ENCODE assay signal across 9 cellular contexts in the genomic region with DNA sequence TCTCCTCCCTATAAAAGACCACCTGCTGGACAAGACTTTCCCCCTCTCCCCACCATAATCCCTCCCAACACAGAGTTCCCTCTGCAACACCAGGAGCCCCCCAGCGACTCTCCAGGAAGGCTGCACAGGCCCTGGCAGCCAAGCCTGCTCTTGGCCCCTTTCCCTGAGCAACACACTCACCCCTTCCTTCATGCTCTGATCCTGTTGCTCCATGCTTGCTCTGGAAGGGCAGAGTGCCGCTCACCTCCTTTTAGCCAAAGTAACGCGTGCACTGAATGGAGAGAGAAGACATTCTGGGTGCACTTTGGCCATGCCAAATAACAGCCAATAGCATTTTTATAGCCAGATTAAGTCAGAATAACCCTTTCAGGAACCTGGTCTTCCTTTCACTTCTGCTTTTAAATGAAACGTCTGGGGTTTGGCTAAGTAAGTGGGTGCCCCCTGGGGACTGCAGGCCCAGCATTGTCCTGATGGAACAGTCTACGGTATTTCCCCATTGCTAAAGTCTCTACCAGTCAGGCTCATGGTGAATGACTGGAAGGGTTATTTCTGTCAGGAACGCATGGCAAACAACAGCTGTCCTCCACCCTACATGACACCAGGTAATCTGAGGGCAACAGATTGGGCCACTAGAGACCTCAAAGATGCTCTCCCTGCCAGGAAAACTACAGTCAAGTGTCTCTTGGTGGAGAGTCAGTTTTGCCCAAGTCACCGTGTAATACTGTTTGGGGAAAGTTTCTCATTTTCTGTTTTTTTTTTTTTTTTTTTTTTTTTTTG. TPM values are rescaled to one million over a fixed set of nuclear protein-coding genes. Genes with fewer than 3 reads are reported as not detected.
DNase-seq lines count a peak whose midpoint lies in the region; ATAC-seq and TF ChIP-seq lines count a peak whose summit lies in the region.
"Had no signal": no experiment of that assay in that cellular context is flagged by ENCODE, and none has a peak within 500 bp of the region (broad histone marks: within the 10 kb centered on the region; RNA-seq: fewer than 3 reads in every experiment).

A gene with protein sequence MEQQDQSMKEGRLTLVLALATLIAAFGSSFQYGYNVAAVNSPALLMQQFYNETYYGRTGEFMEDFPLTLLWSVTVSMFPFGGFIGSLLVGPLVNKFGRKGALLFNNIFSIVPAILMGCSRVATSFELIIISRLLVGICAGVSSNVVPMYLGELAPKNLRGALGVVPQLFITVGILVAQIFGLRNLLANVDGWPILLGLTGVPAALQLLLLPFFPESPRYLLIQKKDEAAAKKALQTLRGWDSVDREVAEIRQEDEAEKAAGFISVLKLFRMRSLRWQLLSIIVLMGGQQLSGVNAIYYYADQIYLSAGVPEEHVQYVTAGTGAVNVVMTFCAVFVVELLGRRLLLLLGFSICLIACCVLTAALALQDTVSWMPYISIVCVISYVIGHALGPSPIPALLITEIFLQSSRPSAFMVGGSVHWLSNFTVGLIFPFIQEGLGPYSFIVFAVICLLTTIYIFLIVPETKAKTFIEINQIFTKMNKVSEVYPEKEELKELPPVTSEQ (minus strand): TSS at position 312 of the 777 bp plus-strand sequence. CDS start 99 bp downstream, at position 213.

- H3K36me3 ChIP-seq in SU-DHL-6 (ENCODE audit: low read length) (no peaks in the 10 kb centered on the region), uterus (no peaks in the 10 kb centered on the region)

- intact Hi-C loops in uterus (cut with DNase I; ENCODE audit: low total_unique reads): no loop called here

- peak within 1 kb of the TSS; percentile 83 for H3K27ac ChIP-seq in SU-DHL-6 (ENCODE audit: low read depth, low read length)
- H3K27ac ChIP-seq in uterus: peak within 1 kb of the TSS; percentile 81 to 82

- no peak within 1 kb of the TSS for H2AFZ ChIP-seq in SU-DHL-6 (ENCODE audit: low read depth, low read length, severe bottlenecking)

- H3K4me2 ChIP-seq in SU-DHL-6 (ENCODE audit: low read depth, low read length, poor library complexity, severe bottlenecking): peak within 1 kb of the TSS; percentile 62

- peaks cover 0 to 6% of the 10 kb centered on the region in 2 donors for H3K4me1 ChIP-seq in uterus
- H3K4me1 ChIP-seq: body of pancreas had no signal

- no peak for TF ChIP-seq POLR2A in uterus (IDR thresholded peaks at IDR 0.05)

- no peaks in the 10 kb centered on the region for H4K20me1 ChIP-seq in SU-DHL-6 (ENCODE audit: low read depth, low read length)

- H3K9me3 ChIP-seq in SU-DHL-6 (ENCODE audit: insufficient read depth, low read length) (no peaks in the 10 kb centered on the region), uterus (no peaks in the 10 kb centered on the region)
- H3K9me3 ChIP-seq: body of pancreas had no signal

- H3K27me3 ChIP-seq in SU-DHL-6 (ENCODE audit: low read length) (no peaks in the 10 kb centered on the region), uterus (no peaks in the 10 kb centered on the region)
- H3K27me3 ChIP-seq: body of pancreas had no signal

- H3K9ac ChIP-seq in SU-DHL-6 (ENCODE audit: low read length): peak within 1 kb of the TSS; percentile 59

- H3F3A ChIP-seq in SU-DHL-6 (ENCODE audit: insufficient read depth): peaks cover 5% of the 10 kb centered on the region; the same call in 1 of the 2 replicates

- H3K79me2 ChIP-seq in SU-DHL-6 (ENCODE audit: insufficient read depth, low read length): peaks cover 12% of the 10 kb centered on the region; the same call in 1 of the 2 replicates

- H3K9me2 ChIP-seq in SU-DHL-6 (replicated peaks; ENCODE audit: insufficient read depth, low read length): no peaks in the 10 kb centered on the region

- ATAC-seq in GM19397 (IDR thresholded peaks at IDR 0.05; ENCODE audit: unreplicated experiment) (peak; percentile 74), HG03280 (IDR thresholded peaks at IDR 0.05; ENCODE audit: unreplicated experiment) (peak; percentile 84), left lobe of liver (peak; percentile 38)
- ATAC-seq: body of pancreas had no signal

- peak; percentile 89 for DNase-seq in DMS 273 (lab: John Stamatoyannopoulos, UW; ENCODE audit: unreplicated experiment)
- no peak for DNase-seq in left lobe of liver (ENCODE audit: low spot score)
- peak; percentile 42 to 55 for DNase-seq in uterus
- DNase-seq in DMS53 (lab: John Stamatoyannopoulos, UW): no peak
- DNase-seq in NCI-H2029 treated with DMSO at 0.1 percent for 48 hours (lab: John Stamatoyannopoulos, UW): no peak

- no peak for TF ChIP-seq CTCF in SU-DHL-6 (IDR thresholded peaks at IDR 0.05; ENCODE audit: insufficient read depth, low read length, poor library complexity, severe bottlenecking)
- no peak for TF ChIP-seq CTCF in uterus (IDR thresholded peaks at IDR 0.05)

- peak within 1 kb of the TSS; percentile 48 for H3K4me3 ChIP-seq in SU-DHL-6 (ENCODE audit: insufficient read depth, low read length, poor library complexity, severe bottlenecking)
- peak within 1 kb of the TSS in 1 of 2 donors; percentile 11 for H3K4me3 ChIP-seq in uterus
- H3K4me3 ChIP-seq: body of pancreas had no signal

RNA-seq across cellular contexts. Expression of the gene that starts here (rescaled TPM):
- 0.35 TPM for total RNA-seq in left lobe of liver
- total RNA-seq in uterus: 1 to 10 TPM in 2 of 4 donors, not detected in 2; 1.1 to 2.4 TPM

Comparison
In these comparisons a context has a peak if more than half of its experiments do, and no peak if none do; other contexts are left out.
1. Peak in ATAC-seq in left lobe of liver; RNA of the gene not detected or under 1 TPM.
2. DNase-seq: peak in DMS 273 (single experiment) and uterus (2 of 2); none in left lobe of liver (single experiment), DMS53 (single experiment) and NCI-H2029 treated with DMSO at 0.1 percent for 48 hours (single experiment).
3. Peak in every context shown above with its lines, with median percentiles within 50 percentile points of each other: ATAC-seq.